8 cellular contexts compared by ENCODE assay signal in genomic region chr21:44765231-44766013, GRCh38. TPM values are rescaled to one million over a fixed set of nuclear protein-coding genes. Genes with fewer than 3 reads are reported as not detected.
A peak's percentile ranks its signal among the peaks of the same experiment; 100 is the strongest.
DNase-seq lines count a peak whose midpoint lies in the region; ATAC-seq, FAIRE-seq and TF ChIP-seq lines count a peak whose summit lies in the region.

No MANE protein-coding gene starts in this region.

- no peak for TF ChIP-seq CTCF in nephron progenitor cell (IDR thresholded peaks at IDR 0.05)

- TF ChIP-seq POLR2A in GM12892 (IDR thresholded peaks at IDR 0.05; ENCODE audit: low read depth, low read length) = no peak

- H3K27ac Mint-ChIP-seq in T-helper 17 cell = peak overlapping the region; percentile 88
- no peak overlapping the region for H3K27ac Mint-ChIP-seq in nephron progenitor cell

- FAIRE-seq in GM12892 (lab: Jason Lieb, UNC) = no peak

- H3K27me3 Mint-ChIP-seq in T-helper 17 cell = no peaks in the 10 kb centered on the region
- H3K27me3 Mint-ChIP-seq in nephron progenitor cell (ENCODE audit: low read depth, poor library complexity) = no peaks in the 10 kb centered on the region

- peak; percentile 48 for DNase-seq in A172 (ENCODE audit: low spot score)
- peak; percentile 32 for DNase-seq in GM12892 (ENCODE audit: insufficient read length)
- DNase-seq in T-helper 17 cell = peak in 1 of 3 donors; percentile 41
- DNase-seq in ecto neural progenitor cell (ENCODE audit: low spot score) = peak; percentile 42
- DNase-seq in SKM-1 (lab: John Stamatoyannopoulos, UW; ENCODE audit: unreplicated experiment) = no peak
- DNase-seq in medulla oblongata (ENCODE audit: extremely low spot score) = no peak
- no peak for DNase-seq in nephron progenitor cell

- H3K9me3 Mint-ChIP-seq in nephron progenitor cell = no peaks in the 10 kb centered on the region

- ATAC-seq in T-helper 17 cell (peak; percentile 96), HG03045 (IDR thresholded peaks at IDR 0.05; ENCODE audit: unreplicated experiment) (no peak)

- H3K4me3 Mint-ChIP-seq in T-helper 17 cell = peak overlapping the region; percentile 83
- H3K4me3 Mint-ChIP-seq in nephron progenitor cell = no peak overlapping the region

- peaks cover 2% of the 10 kb centered on the region for H3K36me3 Mint-ChIP-seq in T-helper 17 cell (ENCODE audit: low read depth)
- peaks cover 15% of the 10 kb centered on the region for H3K36me3 Mint-ChIP-seq in nephron progenitor cell (ENCODE audit: low read depth)

- peaks cover 11% of the 10 kb centered on the region for H3K4me1 Mint-ChIP-seq in T-helper 17 cell
- peaks cover 56% of the 10 kb centered on the region for H3K4me1 Mint-ChIP-seq in nephron progenitor cell

- H3K9me3 ChIP-seq in T-helper 17 cell (ENCODE audit: control insufficient read depth, low read length, poor library complexity, severe bottlenecking) = no peaks in the 10 kb centered on the region

RNA-seq across cellular contexts. Expression of gene UBE2G2, which starts 36.2 kb away (rescaled TPM):
- 53.1 and 68.3 TPM in 2 replicates for total RNA-seq in A172 (2014; rRNA removed; shearing (Covaris generic))
- 45.9 TPM for polyA plus RNA-seq in GM12892 (2012; ENCODE audit: missing spikeins)
- 100 to 1,000 TPM; 124 TPM for total RNA-seq in T-helper 17 cell

RNA-seq across cellular contexts. Expression of gene SUMO3, which starts 52.4 kb away (rescaled TPM):
- total RNA-seq in A172 (2014; rRNA removed; shearing (Covaris generic)) = 118 and 140 TPM in 2 replicates
- polyA plus RNA-seq in GM12892 (2012; ENCODE audit: missing spikeins) = 84.0 TPM
- 10 to 100 TPM; 62.1 to 73.4 TPM for total RNA-seq in T-helper 17 cell

RNA-seq across cellular contexts. Expression of gene TSPEAR, which starts 54.0 kb away (rescaled TPM):
- total RNA-seq in A172 (2014; rRNA removed; shearing (Covaris generic)) = 0.17 TPM in 1 of 2 replicates, not detected in the other
- not detected for polyA plus RNA-seq in GM12892 (2012; ENCODE audit: missing spikeins)
- not detected for total RNA-seq in T-helper 17 cell

Comparison
In these comparisons a context has a peak if more than half of its experiments do, and no peak if none do; other contexts are left out.
1. DNase-seq: peak in A172 (single experiment), GM12892 (single experiment) and ecto neural progenitor cell (single experiment); none in SKM-1 (single experiment), medulla oblongata (single experiment) and nephron progenitor cell (single experiment).